ENCODE assay signal across 8 cellular contexts in the genomic region with DNA sequence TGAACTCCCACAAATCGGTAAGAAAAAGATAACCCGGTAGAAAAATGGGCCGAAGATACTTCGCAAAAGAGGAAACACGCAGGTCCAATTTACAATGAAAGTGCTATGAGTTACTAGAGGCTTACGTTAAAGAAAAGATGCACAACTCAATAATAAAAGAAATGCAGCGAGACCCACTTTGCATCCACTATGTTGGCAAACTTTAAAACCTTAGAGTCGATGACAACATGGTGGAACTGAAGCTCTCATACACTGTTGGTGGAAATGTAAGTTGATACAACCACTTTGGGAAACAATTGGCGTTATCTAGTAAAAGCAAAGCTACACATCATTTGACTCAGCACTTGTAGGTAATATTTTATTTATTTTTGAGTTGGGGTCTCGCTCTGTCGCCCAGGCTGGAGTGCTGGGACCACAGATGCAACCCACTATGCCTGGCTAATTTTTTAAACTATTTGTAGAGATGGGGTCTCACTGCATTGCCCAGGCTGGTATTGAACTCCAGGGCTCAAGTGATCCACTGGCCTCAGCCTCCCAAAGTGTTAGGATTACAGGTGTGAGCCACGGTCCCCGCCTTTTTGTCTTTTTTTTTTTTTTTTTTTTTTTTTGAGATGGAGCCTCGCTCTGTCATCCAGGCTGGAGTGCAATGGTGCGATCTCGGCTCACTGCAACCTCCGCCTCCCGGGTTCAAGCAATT. TPM values are rescaled to one million over a fixed set of nuclear protein-coding genes. Genes with fewer than 3 reads are reported as not detected.
DNase-seq lines count a peak whose midpoint lies in the region; ATAC-seq and TF ChIP-seq lines count a peak whose summit lies in the region.

No MANE protein-coding gene starts in this region.

- TF ChIP-seq CTCF in GM23338 (conservative IDR thresholded peaks at IDR 0.05; ENCODE audit: low read depth in 2 of 2): no peak
- TF ChIP-seq CTCF in fibroblast of pulmonary artery (IDR thresholded peaks at IDR 0.05; ENCODE audit: low read length, missing control alignments): no peak
- no peak for TF ChIP-seq CTCF in gastrocnemius medialis (IDR thresholded peaks at IDR 0.05 in 4 of 5, conservative IDR thresholded peaks at IDR 0.05 in 1 of 5)

- no peak for TF ChIP-seq POLR2A in gastrocnemius medialis (IDR thresholded peaks at IDR 0.05)

- peak overlapping the region; percentile 97 for H3K27ac Mint-ChIP-seq in GM23338

- H3K4me1 ChIP-seq in GM23338 (ENCODE audit: insufficient read depth) (peaks cover 7% of the 10 kb centered on the region), gastrocnemius medialis (peaks cover 20% of the 10 kb centered on the region in 2 donors)

- H3K27ac ChIP-seq in GM23338 (ENCODE audit: low read depth) (peak overlapping the region; percentile 94), SK-N-MC (peak overlapping the region; percentile 79), gastrocnemius medialis (peak overlapping the region; percentile 85 to 90 (median 88))

- peak overlapping the region; percentile 97 for H3K9ac ChIP-seq in SK-N-MC (ENCODE audit: insufficient read length)

- H2AFZ ChIP-seq in GM23338: peak overlapping the region; percentile 84; the same call in 1 of the 2 replicates

- H3K36me3 Mint-ChIP-seq in GM23338 (ENCODE audit: low read depth): peaks cover 9% of the 10 kb centered on the region; the same call in 2 of the 3 replicates

- H3K9me3 ChIP-seq in SK-N-MC (ENCODE audit: low read depth, low read length) (no peaks in the 10 kb centered on the region), gastrocnemius medialis (no peaks in the 10 kb centered on the region)

- ATAC-seq in GM23338: no peak
- ATAC-seq in gastrocnemius medialis: no peak

- H3K4me1 Mint-ChIP-seq in GM23338: peaks cover 8% of the 10 kb centered on the region

- H3K4me3 Mint-ChIP-seq in GM23338: peak overlapping the region; percentile 87

- no peaks in the 10 kb centered on the region for H3K27me3 ChIP-seq in GM23338 (ENCODE audit: insufficient read depth)
- H3K27me3 ChIP-seq in gastrocnemius medialis: no peaks in the 10 kb centered on the region

- DNase-seq in GM23338 (ENCODE audit: low spot score) (no peak), SK-N-MC (ENCODE audit: low read depth, low spot score) (no peak), fibroblast of pulmonary artery (ENCODE audit: low read depth) (no peak), gastrocnemius medialis (no peak), H4 (ENCODE audit: low spot score) (no peak), GM03348 (ENCODE audit: low spot score) (no peak), NCI-H2107 treated with DMSO at 0.1 percent for 48 hours (lab: John Stamatoyannopoulos, UW; ENCODE audit: unreplicated experiment) (no peak), KBM-7 (no peak)

- H3F3A ChIP-seq in GM23338 (replicated peaks; ENCODE audit: low read depth): 0 out of 2 replicates have a peak, but pooled peaks cover 5% of the 10 kb centered on the region

- intact Hi-C loops in gastrocnemius medialis (cut with DNase I; ENCODE audit: low total_unique reads): no loop called here

- H3K9me2 ChIP-seq in GM23338 (ENCODE audit: insufficient read depth): no peaks in the 10 kb centered on the region

- H3K4me2 ChIP-seq in GM23338: peak overlapping the region; percentile 89

- H3K4me3 ChIP-seq in GM23338 (peak overlapping the region; percentile 84), SK-N-MC (peak overlapping the region; percentile 83), fibroblast of pulmonary artery (replicated peaks; ENCODE audit: low read depth, low read length) (peak overlapping the region; percentile 85), gastrocnemius medialis (peak overlapping the region; percentile 80 to 98 (median 87))

- peaks cover 2% of the 10 kb centered on the region for H3K27me3 Mint-ChIP-seq in GM23338 (ENCODE audit: insufficient read depth, low read depth, poor library complexity)

- in situ Hi-C loops in gastrocnemius medialis (cut with MboI; ENCODE audit: low sequenced_read_pairs in 4 of 4) (no loop called here), KBM-7 (cut with MboI; ENCODE audit: low pct_unique_long_range_greater_than_20kb, low sequenced_read_pairs) (no loop called here)

- H4K20me1 ChIP-seq in GM23338 (replicated peaks; ENCODE audit: insufficient read depth): no peaks in the 10 kb centered on the region

- H3K36me3 ChIP-seq in GM23338 (ENCODE audit: insufficient read depth) (peaks cover 6% of the 10 kb centered on the region; the same call in 1 of the 2 replicates), SK-N-MC (ENCODE audit: insufficient read depth, low read length) (peaks cover 8% of the 10 kb centered on the region; the same call in 1 of the 2 replicates), gastrocnemius medialis (peaks cover 0 to 18% of the 10 kb centered on the region in 2 donors)

- no peaks in the 10 kb centered on the region for H3K9me3 Mint-ChIP-seq in GM23338

- peaks cover 24% of the 10 kb centered on the region for H3K79me2 ChIP-seq in GM23338 (replicated peaks; ENCODE audit: insufficient read depth)

TF ChIP-seq in GM23338, 12 proteins besides CTCF, POLR2A, EP300 and RAD21 (continues in another document):
- TF ChIP-seq, protein P1, sequence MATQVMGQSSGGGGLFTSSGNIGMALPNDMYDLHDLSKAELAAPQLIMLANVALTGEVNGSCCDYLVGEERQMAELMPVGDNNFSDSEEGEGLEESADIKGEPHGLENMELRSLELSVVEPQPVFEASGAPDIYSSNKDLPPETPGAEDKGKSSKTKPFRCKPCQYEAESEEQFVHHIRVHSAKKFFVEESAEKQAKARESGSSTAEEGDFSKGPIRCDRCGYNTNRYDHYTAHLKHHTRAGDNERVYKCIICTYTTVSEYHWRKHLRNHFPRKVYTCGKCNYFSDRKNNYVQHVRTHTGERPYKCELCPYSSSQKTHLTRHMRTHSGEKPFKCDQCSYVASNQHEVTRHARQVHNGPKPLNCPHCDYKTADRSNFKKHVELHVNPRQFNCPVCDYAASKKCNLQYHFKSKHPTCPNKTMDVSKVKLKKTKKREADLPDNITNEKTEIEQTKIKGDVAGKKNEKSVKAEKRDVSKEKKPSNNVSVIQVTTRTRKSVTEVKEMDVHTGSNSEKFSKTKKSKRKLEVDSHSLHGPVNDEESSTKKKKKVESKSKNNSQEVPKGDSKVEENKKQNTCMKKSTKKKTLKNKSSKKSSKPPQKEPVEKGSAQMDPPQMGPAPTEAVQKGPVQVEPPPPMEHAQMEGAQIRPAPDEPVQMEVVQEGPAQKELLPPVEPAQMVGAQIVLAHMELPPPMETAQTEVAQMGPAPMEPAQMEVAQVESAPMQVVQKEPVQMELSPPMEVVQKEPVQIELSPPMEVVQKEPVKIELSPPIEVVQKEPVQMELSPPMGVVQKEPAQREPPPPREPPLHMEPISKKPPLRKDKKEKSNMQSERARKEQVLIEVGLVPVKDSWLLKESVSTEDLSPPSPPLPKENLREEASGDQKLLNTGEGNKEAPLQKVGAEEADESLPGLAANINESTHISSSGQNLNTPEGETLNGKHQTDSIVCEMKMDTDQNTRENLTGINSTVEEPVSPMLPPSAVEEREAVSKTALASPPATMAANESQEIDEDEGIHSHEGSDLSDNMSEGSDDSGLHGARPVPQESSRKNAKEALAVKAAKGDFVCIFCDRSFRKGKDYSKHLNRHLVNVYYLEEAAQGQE (IDR thresholded peaks at IDR 0.05; ENCODE audit: unreplicated experiment): no peak

RNA-seq across cellular contexts. Expression of a gene that starts 0.7 kb away (rescaled TPM):
- total RNA-seq in GM23338 (2014; rRNA removed; shearing (Covaris generic)): 10.5 and 15.6 TPM in 2 replicates
- 9.8 and 13.0 TPM in 2 replicates for polyA plus RNA-seq in GM23338 (2016; fragmentation: Nextera tagmentation; extraction: Ambion mirVana)
- total RNA-seq in gastrocnemius medialis: 10 to 100 TPM; 13.7 to 20.4 (median 16.9) TPM
- total RNA-seq in H4 (2014; rRNA removed; shearing (Covaris generic)): 5.1 and 15.9 TPM in 2 replicates

RNA-seq across cellular contexts. Expression of a gene that starts 10.9 kb away (rescaled TPM):
- 10.1 and 13.8 TPM in 2 replicates for total RNA-seq in GM23338 (2014; rRNA removed; shearing (Covaris generic))
- 18.2 and 19.4 TPM in 2 replicates for polyA plus RNA-seq in GM23338 (2016; fragmentation: Nextera tagmentation; extraction: Ambion mirVana)
- 10 to 100 TPM in 1 of 4 donors, 1 to 10 TPM in 3; 8.9 to 10.0 (median 9.8) TPM for total RNA-seq in gastrocnemius medialis
- 13.0 and 14.2 TPM in 2 replicates for total RNA-seq in H4 (2014; rRNA removed; shearing (Covaris generic))

RNA-seq across cellular contexts. Expression of a gene that starts 12.8 kb away (rescaled TPM):
- total RNA-seq in GM23338 (2014; rRNA removed; shearing (Covaris generic)): not detected in 2 replicates
- polyA plus RNA-seq in GM23338 (2016; fragmentation: Nextera tagmentation; extraction: Ambion mirVana): 0.18 TPM in 1 of 2 replicates, not detected in the other
- total RNA-seq in gastrocnemius medialis: under 1 TPM in 1 of 4 donors, not detected in 3; 0.31 TPM
- total RNA-seq in H4 (2014; rRNA removed; shearing (Covaris generic)): not detected in 2 replicates

RNA-seq across cellular contexts. Expression of a gene that starts 20.6 kb away (rescaled TPM):
- total RNA-seq in GM23338 (2014; rRNA removed; shearing (Covaris generic)): 84.3 and 96.2 TPM in 2 replicates
- 206 and 224 TPM in 2 replicates for polyA plus RNA-seq in GM23338 (2016; fragmentation: Nextera tagmentation; extraction: Ambion mirVana)
- total RNA-seq in gastrocnemius medialis: 10 to 100 TPM; 39.9 to 83.5 (median 70.6) TPM
- 44.2 and 55.1 TPM in 2 replicates for total RNA-seq in H4 (2014; rRNA removed; shearing (Covaris generic))

RNA-seq across cellular contexts. Expression of a gene that starts 38.0 kb away (rescaled TPM):
- 2.6 and 4.1 TPM in 2 replicates for total RNA-seq in GM23338 (2014; rRNA removed; shearing (Covaris generic))
- 1.8 and 3.6 TPM in 2 replicates for polyA plus RNA-seq in GM23338 (2016; fragmentation: Nextera tagmentation; extraction: Ambion mirVana)
- 1 to 10 TPM in 1 of 4 donors, under 1 TPM in 1, not detected in 2; 0.36 to 1.5 TPM for total RNA-seq in gastrocnemius medialis
- total RNA-seq in H4 (2014; rRNA removed; shearing (Covaris generic)): 0.53 and 1.0 TPM in 2 replicates
